8 cellular contexts compared by ENCODE assay signal in the genomic region with DNA sequence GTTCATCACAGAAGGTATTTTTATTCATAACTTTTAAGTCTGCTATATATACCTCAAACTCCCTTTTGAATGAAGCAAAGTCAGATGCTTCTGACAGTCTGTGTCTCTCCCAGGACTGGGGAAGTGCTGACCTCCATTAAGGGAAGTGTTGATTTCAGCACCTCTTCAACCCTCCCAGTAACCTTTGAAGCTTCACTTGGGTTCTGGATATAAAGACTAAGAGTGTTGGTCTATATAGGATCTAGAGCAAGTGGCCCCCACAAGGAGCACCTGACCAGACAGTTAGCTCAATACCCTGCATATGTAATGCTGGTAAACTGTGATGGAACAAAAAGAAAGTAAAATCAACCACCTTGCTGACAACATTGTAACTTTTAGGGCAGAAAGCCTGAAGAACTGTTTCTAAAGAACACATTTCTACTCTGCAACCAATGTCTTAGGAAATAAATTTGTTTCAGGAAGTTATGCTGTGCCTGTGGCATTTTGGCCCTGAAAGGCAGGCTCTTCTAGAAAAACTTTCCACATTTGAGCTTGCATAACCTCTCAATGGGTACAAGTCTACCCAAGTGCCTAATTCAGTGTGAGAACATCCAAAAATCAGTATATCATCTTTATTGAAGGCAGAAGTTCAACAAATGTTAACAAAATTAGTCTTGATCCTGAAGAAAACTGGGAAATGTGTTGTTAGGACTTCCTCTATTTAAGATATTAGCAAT. TPM values are rescaled to one million over a fixed set of nuclear protein-coding genes. Genes with fewer than 3 reads are reported as not detected.
DNase-seq lines count a peak whose midpoint lies in the region; ATAC-seq and TF ChIP-seq lines count a peak whose summit lies in the region.

No MANE protein-coding gene starts in this region.

- H3K9me3 ChIP-seq in KOPT-K1 (ENCODE audit: insufficient read depth, low read length, poor library complexity, severe bottlenecking) = no peaks in the 10 kb centered on the region
- no peaks in the 10 kb centered on the region for H3K9me3 ChIP-seq in A673 (ENCODE audit: low read depth, low read length, poor library complexity, severe bottlenecking)

- intact Hi-C loops in sciatic nerve (cut with DNase I) = no loop called here
- intact Hi-C loops in A673 (cut with micrococcal nuclease; ENCODE audit: unreplicated experiment) = no loop called here

- peak overlapping the region; percentile 85 for H3K27ac ChIP-seq in KOPT-K1 (ENCODE audit: low read depth, low read length, poor library complexity, severe bottlenecking)
- H3K27ac ChIP-seq in A673 (ENCODE audit: low read depth, low read length, poor library complexity, severe bottlenecking) = no peak overlapping the region

- POLR2A ChIA-PET in A673 (lab: Charles Lee; ENCODE audit: low non-redundant PET) = interaction anchor here (0.7 kb wide), 1 partner anchor 1153 kb away, joined by 3 read pairs; no protein-coding TSS in a partner anchor

- H3K27me3 ChIP-seq in A673 (replicated peaks; ENCODE audit: insufficient read depth, low read depth, low read length, poor library complexity) = no peaks in the 10 kb centered on the region

- TF ChIP-seq CTCF in A673 (conservative IDR thresholded peaks at IDR 0.05; ENCODE audit: low read depth, low read length) = no peak

- BruUV-seq in A673 (replicated peaks; lab: Mats Ljungman, UMichigan) = no TSS peak

- no peak overlapping the region for H3K4me3 ChIP-seq in A673 (ENCODE audit: low read depth, low read length, poor library complexity, severe bottlenecking)

- H3K4me1 ChIP-seq in A673 (ENCODE audit: insufficient read depth, low read length, poor library complexity, severe bottlenecking) = no peaks in the 10 kb centered on the region

- peak; percentile 10 for ATAC-seq in GM19455 (IDR thresholded peaks at IDR 0.05; ENCODE audit: unreplicated experiment)
- peak; percentile 41 for ATAC-seq in sciatic nerve

- no peaks in the 10 kb centered on the region for H3K36me3 ChIP-seq in KOPT-K1 (ENCODE audit: insufficient read depth, low read length)
- no peaks in the 10 kb centered on the region for H3K36me3 ChIP-seq in A673 (ENCODE audit: insufficient read depth, low read length, poor library complexity, severe bottlenecking)

- DNase-seq in amniotic epithelial cell (ENCODE audit: low read depth) (peak; percentile 39), sciatic nerve (ENCODE audit: low spot score) (no peak), NCI-H82 (lab: John Stamatoyannopoulos, UW) (no peak), occipital lobe (lab: John Stamatoyannopoulos, UW) (no peak), A673 (ENCODE audit: low spot score) (no peak)
- no peak for DNase-seq in stimulated activated CD8-positive, alpha-beta memory T cell treated with anti-CD3 and anti-CD28 coated beads, Interleukin-4, amount 100 ng/mL, for 48 hours

- CTCF ChIA-PET in A673 (lab: Charles Lee) = no interaction called here

RNA-seq across cellular contexts. Expression of gene PTPN22, which starts 0.9 kb away (rescaled TPM):
- total RNA-seq in sciatic nerve (4.1 TPM), occipital lobe (1.2 TPM), A673 (2021) (0.09 and 0.26 TPM in 2 replicates)

RNA-seq across cellular contexts. Expression of gene BCL2L15, which starts 15.0 kb away (rescaled TPM):
- total RNA-seq in sciatic nerve (0.85 TPM), occipital lobe (1.4 TPM), A673 (2021) (1.1 TPM in 2 replicates)

RNA-seq across cellular contexts. Expression of gene AP4B1, which starts 32.2 kb away (rescaled TPM):
- 21.2 TPM for total RNA-seq in sciatic nerve
- 36.2 TPM for total RNA-seq in occipital lobe
- 42.7 and 48.9 TPM in 2 replicates for total RNA-seq in A673 (2021)

RNA-seq across cellular contexts. Expression of gene DCLRE1B, which starts 32.7 kb away (rescaled TPM):
- total RNA-seq in sciatic nerve = 5.3 TPM
- total RNA-seq in occipital lobe = 6.4 TPM
- 30.2 and 34.6 TPM in 2 replicates for total RNA-seq in A673 (2021)

RNA-seq across cellular contexts. Expression of gene HIPK1, which starts 56.7 kb away (rescaled TPM):
- 91.2 TPM for total RNA-seq in sciatic nerve
- 45.2 TPM for total RNA-seq in occipital lobe
- total RNA-seq in A673 (2021) = 71.8 and 81.3 TPM in 2 replicates
